In genomic region chr20:22387452-22387851, GRCh38 we compare ENCODE assay signal across 18 cellular contexts.
"Had no signal": no experiment of that assay in that cellular context is flagged by ENCODE, and none has a peak within 500 bp of the region (broad histone marks: within the 10 kb centered on the region; RNA-seq: fewer than 3 reads in every experiment).

No MANE protein-coding gene starts in this region.

- H3K36me3 Mint-ChIP-seq: memory B cell; stimulated activated effector memory CD8-positive, alpha-beta T cell treated with anti-CD3 and anti-CD28 coated beads, Interleukin-12 subunit alpha, Interleukin-12 subunit beta, amount 100 ng/mL, for 72 hours had no signal

- DNase-seq: activated CD4-positive, alpha-beta T cell treated with anti-CD3 and anti-CD28 coated beads, Interleukin-2, amount 50 U/mL, for 1 hour; activated CD4-positive, CD25-positive, alpha-beta regulatory T cell; activated naive CD4-positive, alpha-beta T cell treated with Interleukin-2 at 50 U/mL for 16 hours; activated naive CD8-positive, alpha-beta T cell treated with anti-CD3 and anti-CD28 coated beads, Interleukin-2, amount 50 U/mL, for 24 hours; activated T-cell treated with anti-CD3 and anti-CD28 coated beads for 4 hours; dermis blood vessel endothelial cell; effector memory CD8-positive, alpha-beta T cell; gastrocnemius medialis; heart right ventricle; naive thymus-derived CD8-positive, alpha-beta T cell; retina had no signal

- H3K27me3 Mint-ChIP-seq: activated naive CD8-positive, alpha-beta T cell treated with anti-CD3 and anti-CD28 coated beads, Interleukin-2, amount 50 U/mL, for 24 hours; activated T-helper 17 cell treated with anti-CD3 and anti-CD28 coated beads, Interleukin-2, amount 50 U/mL, for 72 hours; effector memory CD8-positive, alpha-beta T cell; memory B cell had no signal

- H3K9me3 ChIP-seq: ascending aorta, gastrocnemius medialis, heart right ventricle, neutrophil had no signal

- H3K9me3 Mint-ChIP-seq: activated naive CD8-positive, alpha-beta T cell treated with anti-CD3 and anti-CD28 coated beads, Interleukin-2, amount 50 U/mL, for 24 hours; activated T-helper 17 cell treated with anti-CD3 and anti-CD28 coated beads, Interleukin-2, amount 50 U/mL, for 72 hours; memory B cell; T-helper 2 cell treated with Interferon-gamma antibody and Interleukin-4, amounts not matched to agents 5 μg/mL and 100 μg/mL, for 36 hours had no signal

- H3K4me1 ChIP-seq: ascending aorta, heart right ventricle had no signal

- H3K4me3 Mint-ChIP-seq: activated naive CD8-positive, alpha-beta T cell treated with anti-CD3 and anti-CD28 coated beads, Interleukin-2, amount 50 U/mL, for 24 hours; activated T-helper 17 cell treated with anti-CD3 and anti-CD28 coated beads, Interleukin-2, amount 50 U/mL, for 72 hours; effector memory CD8-positive, alpha-beta T cell; memory B cell; naive thymus-derived CD8-positive, alpha-beta T cell; stimulated activated effector memory CD8-positive, alpha-beta T cell treated with anti-CD3 and anti-CD28 coated beads, Interleukin-12 subunit alpha, Interleukin-12 subunit beta, amount 100 ng/mL, for 72 hours; T-helper 2 cell treated with Interferon-gamma antibody and Interleukin-4, amounts not matched to agents 5 μg/mL and 100 μg/mL, for 36 hours had no signal

- H3K4me3 ChIP-seq: ascending aorta, gastrocnemius medialis, heart right ventricle had no signal

- ATAC-seq: activated naive CD8-positive, alpha-beta T cell treated with anti-CD3 and anti-CD28 coated beads, Interleukin-2, amount 50 U/mL, for 24 hours; activated T-helper 17 cell treated with anti-CD3 and anti-CD28 coated beads, Interleukin-2, amount 50 U/mL, for 72 hours; effector memory CD8-positive, alpha-beta T cell; gastrocnemius medialis; heart right ventricle; naive thymus-derived CD8-positive, alpha-beta T cell; stimulated activated effector memory CD8-positive, alpha-beta T cell treated with anti-CD3 and anti-CD28 coated beads, Interleukin-12 subunit alpha, Interleukin-12 subunit beta, amount 100 ng/mL, for 72 hours had no signal

- H3K27ac ChIP-seq: ascending aorta, epithelial cell of prostate, gastrocnemius medialis, heart right ventricle, neutrophil had no signal

- H3K27ac Mint-ChIP-seq: activated naive CD8-positive, alpha-beta T cell treated with anti-CD3 and anti-CD28 coated beads, Interleukin-2, amount 50 U/mL, for 24 hours; activated T-helper 17 cell treated with anti-CD3 and anti-CD28 coated beads, Interleukin-2, amount 50 U/mL, for 72 hours; effector memory CD8-positive, alpha-beta T cell; memory B cell; naive thymus-derived CD8-positive, alpha-beta T cell; stimulated activated effector memory CD8-positive, alpha-beta T cell treated with anti-CD3 and anti-CD28 coated beads, Interleukin-12 subunit alpha, Interleukin-12 subunit beta, amount 100 ng/mL, for 72 hours; T-helper 2 cell treated with Interferon-gamma antibody and Interleukin-4, amounts not matched to agents 5 μg/mL and 100 μg/mL, for 36 hours had no signal

- H3K4me1 Mint-ChIP-seq: activated naive CD8-positive, alpha-beta T cell treated with anti-CD3 and anti-CD28 coated beads, Interleukin-2, amount 50 U/mL, for 24 hours; activated T-helper 17 cell treated with anti-CD3 and anti-CD28 coated beads, Interleukin-2, amount 50 U/mL, for 72 hours; stimulated activated effector memory CD8-positive, alpha-beta T cell treated with anti-CD3 and anti-CD28 coated beads, Interleukin-12 subunit alpha, Interleukin-12 subunit beta, amount 100 ng/mL, for 72 hours had no signal

- H3K36me3 ChIP-seq: ascending aorta, gastrocnemius medialis, heart right ventricle, neutrophil had no signal

- H3K27me3 ChIP-seq: ascending aorta, gastrocnemius medialis, neutrophil had no signal
